In genomic region chr19:8340341-8341096, GRCh38 we compare ENCODE assay signal across 9 cellular contexts. TPM values are rescaled to one million over a fixed set of nuclear protein-coding genes. Genes with fewer than 3 reads are reported as not detected.
DNase-seq lines count a peak whose midpoint lies in the region; ATAC-seq and TF ChIP-seq lines count a peak whose summit lies in the region.
"Had no signal": no experiment of that assay in that cellular context is flagged by ENCODE, and none has a peak within 500 bp of the region (broad histone marks: within the 10 kb centered on the region; RNA-seq: fewer than 3 reads in every experiment).

No MANE protein-coding gene starts in this region.

- H3K27me3 ChIP-seq in H7 (ENCODE audit: control insufficient read depth, insufficient read depth, low read length) (peaks cover 18% of the 10 kb centered on the region; the same call in 1 of the 2 replicates), brain microvascular endothelial cell (replicated peaks) (no peaks in the 10 kb centered on the region), gastrocnemius medialis (peaks cover 10 to 36% (median 23%) of the 10 kb centered on the region in 3 donors)

- peak; percentile 44 for TF ChIP-seq CTCF in brain microvascular endothelial cell (IDR thresholded peaks at IDR 0.05; ENCODE audit: low read depth, low read length, missing control alignments)
- TF ChIP-seq CTCF in gastrocnemius medialis (IDR thresholded peaks at IDR 0.05 in 4 of 5, conservative IDR thresholded peaks at IDR 0.05 in 1 of 5): no peak

- no peaks in the 10 kb centered on the region for H3K9me3 Mint-ChIP-seq in immature natural killer cell

- H3K4me3 ChIP-seq in H7 (ENCODE audit: insufficient read depth, low read depth, low read length) (no peak overlapping the region), brain microvascular endothelial cell (ENCODE audit: low read depth, low read length) (no peak overlapping the region), gastrocnemius medialis (peak overlapping the region in 1 of 4 donors; percentile 67)

- peak; percentile 45 to 67 for ATAC-seq in gastrocnemius medialis
- ATAC-seq in stimulated activated naive CD8-positive, alpha-beta T cell treated with anti-CD3 and anti-CD28 coated beads, Interleukin-15, Interleukin-2, amounts not matched to agents 100 U/mL and 50 U/mL, for 24 hours: no peak
- ATAC-seq in HG02884 (IDR thresholded peaks at IDR 0.05; ENCODE audit: unreplicated experiment): no peak

- H3K9me3 ChIP-seq in gastrocnemius medialis: no peaks in the 10 kb centered on the region

- no peaks in the 10 kb centered on the region for H3K36me3 Mint-ChIP-seq in immature natural killer cell

- peak; percentile 75 for DNase-seq in H7
- DNase-seq in brain microvascular endothelial cell: no peak
- DNase-seq in immature natural killer cell: no peak
- DNase-seq in gastrocnemius medialis: peak; percentile 38 to 47
- DNase-seq in DMS153 (lab: John Stamatoyannopoulos, UW): no peak
- no peak for DNase-seq in stimulated activated naive CD8-positive, alpha-beta T cell treated with anti-CD3 and anti-CD28 coated beads, Interleukin-15, Interleukin-2, amounts not matched to agents 100 U/mL and 50 U/mL, for 24 hours
- no peak for DNase-seq in NCI-H446 (lab: John Stamatoyannopoulos, UW)

- H3K27ac ChIP-seq in brain microvascular endothelial cell (no peak overlapping the region), gastrocnemius medialis (peak overlapping the region; percentile 79 to 90 (median 85))

- TF ChIP-seq POLR2A in gastrocnemius medialis (IDR thresholded peaks at IDR 0.05): no peak

- H3K27me3 Mint-ChIP-seq in immature natural killer cell (ENCODE audit: low read depth in 3 of 3): peaks cover 8 to 14% (median 9%) of the 10 kb centered on the region in 3 donors

- peaks cover 28 to 31% of the 10 kb centered on the region in 2 donors for H3K4me1 Mint-ChIP-seq in immature natural killer cell

- peak overlapping the region in 4 of 6 donors; percentile 30 to 93 (median 72) for H3K27ac Mint-ChIP-seq in immature natural killer cell

- intact Hi-C loops in gastrocnemius medialis (cut with DNase I; ENCODE audit: low total_unique reads): no loop called here

- peaks cover 3 to 9% of the 10 kb centered on the region in 2 donors for H3K4me1 ChIP-seq in gastrocnemius medialis

- no peak overlapping the region for H3K4me3 Mint-ChIP-seq in immature natural killer cell

- H3K36me3 ChIP-seq in H7 (replicated peaks; ENCODE audit: control insufficient read depth, insufficient read depth, low read length) (no peaks in the 10 kb centered on the region), brain microvascular endothelial cell (replicated peaks) (no peaks in the 10 kb centered on the region), gastrocnemius medialis (no peaks in the 10 kb centered on the region)

- in situ Hi-C loops in brain microvascular endothelial cell (cut with HindIII; ENCODE audit: low pct_ligation_motif_present, low sequenced_read_pairs) (no loop called here), gastrocnemius medialis (cut with MboI; ENCODE audit: low sequenced_read_pairs in 4 of 4) (no loop called here)

RNA-seq across cellular contexts. Expression of gene KANK3, which starts 2.5 kb away (rescaled TPM):
- total RNA-seq in H7 (2014; rRNA removed; shearing (Covaris generic)): 1.2 and 7.3 TPM in 2 replicates
- polyA plus RNA-seq in immature natural killer cell: 1 to 10 TPM; 4.8 to 8.0 (median 5.3) TPM
- total RNA-seq in gastrocnemius medialis: 10 to 100 TPM in 3 of 4 donors, 1 to 10 TPM in 1; 7.1 to 16.0 (median 13.7) TPM

RNA-seq across cellular contexts. Expression of gene RPS28, which starts 19.2 kb away (rescaled TPM):
- total RNA-seq in H7 (2014; rRNA removed; shearing (Covaris generic)): 512 and 545 TPM in 2 replicates
- 1,000 to 10,000 TPM in 2 of 3 donors, 100 to 1,000 TPM in 1; 690 to 1,852 (median 1,290) TPM for polyA plus RNA-seq in immature natural killer cell
- total RNA-seq in gastrocnemius medialis: 100 to 1,000 TPM; 248 to 436 (median 313) TPM

RNA-seq across cellular contexts. Expression of gene NDUFA7, which starts 19.3 kb away (rescaled TPM):
- 103 and 117 TPM in 2 replicates for total RNA-seq in H7 (2014; rRNA removed; shearing (Covaris generic))
- 100 to 1,000 TPM in 2 of 3 donors, 10 to 100 TPM in 1; 95.2 to 173 (median 132) TPM for polyA plus RNA-seq in immature natural killer cell
- 100 to 1,000 TPM in 1 of 4 donors, 10 to 100 TPM in 3; 75.3 to 129 (median 87.7) TPM for total RNA-seq in gastrocnemius medialis

RNA-seq across cellular contexts. Expression of gene ANGPTL4, which starts 23.4 kb away (rescaled TPM):
- total RNA-seq in H7 (2014; rRNA removed; shearing (Covaris generic)): 13.2 and 17.1 TPM in 2 replicates
- not detected for polyA plus RNA-seq in immature natural killer cell
- total RNA-seq in gastrocnemius medialis: 10 to 100 TPM; 19.7 to 91.8 (median 41.9) TPM
- polyA plus RNA-seq: neural cell had no signal

RNA-seq across cellular contexts. Expression of gene CD320, which starts 32.4 kb away (rescaled TPM):
- 127 and 159 TPM in 2 replicates for total RNA-seq in H7 (2014; rRNA removed; shearing (Covaris generic))
- polyA plus RNA-seq in immature natural killer cell: 100 to 1,000 TPM in 1 of 3 donors, 10 to 100 TPM in 2; 86.4 to 105 (median 90.3) TPM
- total RNA-seq in gastrocnemius medialis: 10 to 100 TPM; 49.8 to 85.3 (median 66.1) TPM

Comparison
In these comparisons a context has a peak if more than half of its experiments do, and no peak if none do; other contexts are left out.
1. DNase-seq: peak in H7 (single experiment) and gastrocnemius medialis (2 of 2); none in brain microvascular endothelial cell (single experiment), immature natural killer cell (0 of 3), DMS153 (single experiment), stimulated activated naive CD8-positive, alpha-beta T cell treated with anti-CD3 and anti-CD28 coated beads, Interleukin-15, Interleukin-2, amounts not matched to agents 100 U/mL and 50 U/mL, for 24 hours (single experiment) and NCI-H446 (0 of 2).
2. ATAC-seq: peak in gastrocnemius medialis (2 of 2); none in stimulated activated naive CD8-positive, alpha-beta T cell treated with anti-CD3 and anti-CD28 coated beads, Interleukin-15, Interleukin-2, amounts not matched to agents 100 U/mL and 50 U/mL, for 24 hours (single experiment) and HG02884 (single experiment).